In the genomic region with DNA sequence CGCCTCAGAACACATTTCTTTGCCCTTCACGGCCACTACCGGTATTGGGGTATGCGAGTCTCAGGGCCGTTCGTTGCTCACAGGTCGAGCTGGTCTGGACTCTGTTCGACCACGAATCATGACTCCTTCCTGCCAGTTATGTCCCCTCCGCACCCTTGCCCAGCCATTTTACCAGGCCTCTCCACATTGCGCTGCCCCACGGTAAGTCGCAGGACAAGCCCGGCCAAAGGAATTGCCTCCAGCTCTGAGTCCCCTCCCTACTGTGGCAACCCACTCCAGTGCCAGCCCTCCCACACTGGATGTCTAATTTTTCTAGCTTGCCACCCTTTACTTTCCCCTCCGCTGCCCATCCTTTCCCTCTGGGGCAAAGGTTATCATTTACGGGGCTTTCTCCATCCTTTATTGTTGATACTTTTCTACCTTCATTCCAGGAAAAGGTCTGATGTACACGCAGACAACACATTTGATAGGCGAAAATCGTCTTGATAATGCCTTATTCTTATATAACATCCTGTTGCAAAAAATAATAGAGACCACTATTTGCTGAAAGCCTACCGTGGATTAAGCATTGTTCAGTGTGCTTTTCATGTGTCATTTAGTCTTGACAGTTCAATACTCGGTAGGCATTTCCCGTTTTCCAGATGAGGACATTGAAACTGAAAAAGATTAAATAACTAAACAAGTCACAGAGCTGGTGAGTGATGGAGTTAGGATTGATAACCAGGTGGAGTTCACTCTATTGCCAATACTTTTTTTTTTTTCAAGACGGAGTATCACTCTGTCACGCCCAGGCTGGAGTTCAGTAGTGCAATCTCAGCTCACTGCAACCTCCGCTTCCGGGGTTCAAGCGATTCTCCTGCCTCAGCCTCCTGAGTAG, we compare ENCODE assay signal across 8 cellular contexts. TPM values are rescaled to one million over a fixed set of nuclear protein-coding genes. Genes with fewer than 3 reads are reported as not detected.
A peak's percentile ranks its signal among the peaks of the same experiment; 100 is the strongest.
DNase-seq lines count a peak whose midpoint lies in the region; ATAC-seq and TF ChIP-seq lines count a peak whose summit lies in the region.

No MANE protein-coding gene starts in this region.

- peak overlapping the region; percentile 98 for H3K4me2 ChIP-seq in Loucy (ENCODE audit: low read depth, low read length, poor library complexity, severe bottlenecking)

- peaks cover 23% of the 10 kb centered on the region for H3K4me1 Mint-ChIP-seq in Caco-2 (ENCODE audit: low read depth, unreplicated experiment)

- DNase-seq in Caco-2 (no peak), iPS DF 6.9 (ENCODE audit: low read depth, low spot score) (no peak), retina (no peak)
- DNase-seq in effector CD4-positive, alpha-beta T cell = no peak

- TF ChIP-seq CTCF in Caco-2 (IDR thresholded peaks at IDR 0.05; ENCODE audit: insufficient read depth in 1 of 2, low read depth in 1 of 2, low read length in 1 of 2, severe bottlenecking in 1 of 2, unreplicated experiment in 1 of 2) (no peak), Loucy (conservative IDR thresholded peaks at IDR 0.05; ENCODE audit: low read length) (no peak)

- ATAC-seq in GM21360 (IDR thresholded peaks at IDR 0.05; ENCODE audit: unreplicated experiment) = peak; percentile 2

- no peaks in the 10 kb centered on the region; the same call in 1 of the 2 replicates for H3K36me3 ChIP-seq in Caco-2 (ENCODE audit: control insufficient read depth, insufficient read depth, low read length)
- H3K36me3 ChIP-seq in Loucy (ENCODE audit: insufficient read depth, low read length) = peaks cover 32% of the 10 kb centered on the region
- peaks cover 12% of the 10 kb centered on the region; the same call in 1 of the 2 replicates for H3K36me3 ChIP-seq in iPS DF 6.9 (ENCODE audit: control insufficient read depth, insufficient read depth, low read length)

- H4K20me1 ChIP-seq in Loucy (ENCODE audit: insufficient read depth, low read length, poor library complexity, severe bottlenecking) = peaks cover 39% of the 10 kb centered on the region

- no peaks in the 10 kb centered on the region for H3K9me3 ChIP-seq in Caco-2
- no peaks in the 10 kb centered on the region for H3K9me3 ChIP-seq in Loucy (ENCODE audit: insufficient read depth, low read depth, low read length)
- H3K9me3 ChIP-seq in iPS DF 6.9 (ENCODE audit: control insufficient read depth, insufficient read depth, low read length) = no peaks in the 10 kb centered on the region

- WGBS in adipose tissue, 3 donors = 19 to 21% (median 21%) methylated on average over 27 of the region's 27 CpGs
- WGBS in iPS DF 6.9 (ENCODE audit: insufficient coverage, insufficient read length) = no CpG with 5 or more reads among the region's 27 CpGs

- H3K4me3 Mint-ChIP-seq in Caco-2 (ENCODE audit: unreplicated experiment) = peak overlapping the region; percentile 93

- H3K27me3 ChIP-seq in Caco-2 (replicated peaks; ENCODE audit: control insufficient read depth, insufficient read depth, low read length) (no peaks in the 10 kb centered on the region), Loucy (ENCODE audit: insufficient read depth, low read length, poor library complexity, severe bottlenecking) (no peaks in the 10 kb centered on the region), iPS DF 6.9 (ENCODE audit: control insufficient read depth, insufficient read depth, low read length) (no peaks in the 10 kb centered on the region)

- peak overlapping the region; percentile 90 for H3K27ac Mint-ChIP-seq in Caco-2 (ENCODE audit: unreplicated experiment)

- no peaks in the 10 kb centered on the region for H3K27me3 Mint-ChIP-seq in Caco-2 (ENCODE audit: insufficient read depth, unreplicated experiment)

- no peaks in the 10 kb centered on the region for H3F3A ChIP-seq in Loucy (ENCODE audit: low read depth)

- no peaks in the 10 kb centered on the region for H3K9me3 Mint-ChIP-seq in Caco-2 (ENCODE audit: unreplicated experiment)

- H3K4me1 ChIP-seq in Caco-2 = peaks cover 25% of the 10 kb centered on the region
- H3K4me1 ChIP-seq in Loucy (ENCODE audit: insufficient read depth, low read length, poor library complexity, severe bottlenecking) = peaks cover 31% of the 10 kb centered on the region
- no peaks in the 10 kb centered on the region for H3K4me1 ChIP-seq in iPS DF 6.9 (ENCODE audit: control insufficient read depth, insufficient read depth, low read length)

- H3K9me2 ChIP-seq in Loucy (replicated peaks; ENCODE audit: low read depth, low read length) = no peaks in the 10 kb centered on the region

- H3K36me3 Mint-ChIP-seq in Caco-2 (ENCODE audit: insufficient read depth, unreplicated experiment) = peaks cover 54% of the 10 kb centered on the region

- BruUV-seq in Caco-2 (replicated peaks; lab: Mats Ljungman, UMichigan) = TSS peak; percentile 93

- peaks cover 48% of the 10 kb centered on the region for H3K79me2 ChIP-seq in Loucy (ENCODE audit: insufficient read depth, low read length)

- H3K4me3 ChIP-seq in Caco-2 (ENCODE audit: low read depth, low read length) = peak overlapping the region; percentile 70
- peak overlapping the region; percentile 98 for H3K4me3 ChIP-seq in Loucy (ENCODE audit: low read length, poor library complexity, severe bottlenecking)
- H3K4me3 ChIP-seq in iPS DF 6.9 (ENCODE audit: low read length) = peak overlapping the region; percentile 89
- H3K4me3 ChIP-seq in skin epidermis = peak overlapping the region; percentile 52 to 91 (median 85)

- peak overlapping the region; percentile 100 for H3K9ac ChIP-seq in Loucy (ENCODE audit: low read depth, low read length, poor library complexity, severe bottlenecking)

- peak overlapping the region; percentile 79 for H2AFZ ChIP-seq in Loucy (ENCODE audit: low read length)

- CTCF ChIA-PET in Caco-2 (lab: Charles Lee) = interaction anchor here (0.7 to 2.2 kb wide), 5 partner anchors 14 to 389 kb away, joined by 3 to 10 read pairs (median 4); a partner anchor contains a TSS

- intact Hi-C loops in Caco-2 (cut with micrococcal nuclease; ENCODE audit: unreplicated experiment) = loop anchor here (1.0 to 10.0 kb wide), 4 partner anchors 19 to 377 kb away; a partner anchor contains a TSS

- POLR2A ChIA-PET in Caco-2 (lab: Charles Lee) = interaction anchor here (0.6 to 1.7 kb wide), 27 partner anchors 10 to 538 kb away, joined by 3 to 22 read pairs (median 5); a partner anchor contains a TSS

- H3K27ac ChIP-seq in adipose tissue (ENCODE audit: low read depth, low read length) (peak overlapping the region; percentile 73), iPS DF 6.9 (ENCODE audit: low read length) (no peak overlapping the region), skin epidermis (peak overlapping the region; percentile 66 to 97 (median 91))

RNA-seq across cellular contexts. Expression of a gene that starts 1.0 kb away (rescaled TPM):
- 287 and 288 TPM in 2 replicates for total RNA-seq in Caco-2 (2022)
- polyA plus RNA-seq in adipose tissue = 100 to 1,000 TPM in 2 of 3 donors, 10 to 100 TPM in 1; 57.2 to 163 (median 157) TPM

RNA-seq across cellular contexts. Expression of a gene that starts 19.5 kb away (rescaled TPM):
- total RNA-seq in Caco-2 (2022) = 66.2 TPM in 2 replicates
- polyA plus RNA-seq in adipose tissue = 10 to 100 TPM in 1 of 3 donors, 1 to 10 TPM in 2; 4.5 to 14.3 (median 6.2) TPM

RNA-seq across cellular contexts. Expression of a gene that starts 41.8 kb away (rescaled TPM):
- total RNA-seq in Caco-2 (2022) = 28.1 and 28.4 TPM in 2 replicates
- polyA plus RNA-seq in adipose tissue = 10 to 100 TPM; 13.7 to 22.5 (median 20.4) TPM

RNA-seq across cellular contexts. Expression of a gene that starts 52.5 kb away (rescaled TPM):
- total RNA-seq in Caco-2 (2022) = 37.4 and 41.2 TPM in 2 replicates
- polyA plus RNA-seq in adipose tissue = 10 to 100 TPM; 15.1 to 29.0 (median 23.8) TPM
